Comparison of ENCODE assay signal across 1 cellular context in genomic region chr11:18617688-18618340, GRCh38.
TF ChIP-seq lines count a peak whose summit lies in the region.

No MANE protein-coding gene starts in this region.

TF ChIP-seq in GM23338, 12 proteins besides CTCF, POLR2A, EP300 and RAD21 (continued from another document):
- TF ChIP-seq ZNF462 (CRISPR knock-in tag; IDR thresholded peaks at IDR 0.05) (no peak), JUNB (IDR thresholded peaks at IDR 0.05; ENCODE audit: unreplicated experiment) (no peak), EZH2phosphoT487 (IDR thresholded peaks at IDR 0.05; ENCODE audit: unreplicated experiment) (no peak), POLR2AphosphoS5 (IDR thresholded peaks at IDR 0.05; ENCODE audit: low read depth) (no peak), EZH2 (IDR thresholded peaks at IDR 0.05; ENCODE audit: low read depth, unreplicated experiment) (no peak), ETS1 (IDR thresholded peaks at IDR 0.05) (no peak)
